19 cellular contexts compared by ENCODE assay signal in genomic region chr12:41334390-41334789, GRCh38.
DNase-seq lines count a peak whose midpoint lies in the region; ATAC-seq, FAIRE-seq and TF ChIP-seq lines count a peak whose summit lies in the region.
"Had no signal": no experiment of that assay in that cellular context is flagged by ENCODE, and none has a peak within 500 bp of the region (broad histone marks: within the 10 kb centered on the region; RNA-seq: fewer than 3 reads in every experiment).

No MANE protein-coding gene starts in this region.

- peaks cover 44% of the 10 kb centered on the region in 2 experiments for H3K4me1 Mint-ChIP-seq in H9
- H3K4me1 Mint-ChIP-seq in WTC11 = peaks cover 46% of the 10 kb centered on the region

- no peak overlapping the region for H4K5ac ChIP-seq in H9 (ENCODE audit: insufficient read length, low read depth, low read length)

- no peak overlapping the region for H2BK120ac ChIP-seq in H9 (ENCODE audit: low read depth, low read length, poor library complexity, severe bottlenecking)

- H3K27me3 Mint-ChIP-seq in H9 (ENCODE audit: low read depth) = no peaks in the 10 kb centered on the region
- no peaks in the 10 kb centered on the region for H3K27me3 Mint-ChIP-seq in WTC11 (ENCODE audit: low read depth)

- H2BK15ac ChIP-seq in H9 (ENCODE audit: low read depth, low read length) = no peak overlapping the region

- no peak overlapping the region for H2BK20ac ChIP-seq in H9 (ENCODE audit: low read depth, low read length, poor library complexity, severe bottlenecking)

- H3K23me2 ChIP-seq in H9 (ENCODE audit: insufficient read length, low read depth, low read length, poor library complexity, severe bottlenecking) = no peaks in the 10 kb centered on the region

- no peak overlapping the region for H3K4me3 Mint-ChIP-seq in H9
- H3K4me3 Mint-ChIP-seq in WTC11 = peak overlapping the region; percentile 43
- H3K4me3 Mint-ChIP-seq: CD8-positive, alpha-beta T cell had no signal

- H3K27me3 ChIP-seq in H9 (ENCODE audit: insufficient read depth, low read length) (no peaks in the 10 kb centered on the region), neural cell (ENCODE audit: insufficient read depth, low read depth, low read length) (no peaks in the 10 kb centered on the region)
- H3K27me3 ChIP-seq: BLaER1 treated with 17β-estradiol and CSF1 and Interleukin-3, amounts not matched to agents 10 nM and 100 nM; MG63 had no signal

- no peak overlapping the region for H3T11ph ChIP-seq in H9 (ENCODE audit: low read length)

- H3F3A ChIP-seq in neural cell (ENCODE audit: insufficient read depth, low read length, poor library complexity, severe bottlenecking) = no peaks in the 10 kb centered on the region

- no peak for FAIRE-seq in D721Med (lab: Jason Lieb, UNC)

- TF ChIP-seq CTCF in H9 (conservative IDR thresholded peaks at IDR 0.05) (no peak), WTC11 (IDR thresholded peaks at IDR 0.05) (no peak), neural cell (IDR thresholded peaks at IDR 0.05; ENCODE audit: poor library complexity, severe bottlenecking) (no peak), D721Med (IDR thresholded peaks at IDR 0.05; ENCODE audit: insufficient read depth, missing control alignments) (no peak)

- H2BK5ac ChIP-seq in H9 (ENCODE audit: insufficient read length, low read length) = no peak overlapping the region

- POLR2A ChIA-PET in WTC11 (lab: Charles Lee) = interaction anchor here (0.6 to 0.7 kb wide), 2 partner anchors 173 to 924 kb away, joined by 3 to 6 read pairs; no protein-coding TSS in a partner anchor

- H3K27ac ChIP-seq in H9 (ENCODE audit: insufficient read length, low read depth, low read length) (no peak overlapping the region), neural cell (ENCODE audit: low read length) (peak overlapping the region; percentile 77), caudate nucleus (ENCODE audit: low read depth, low read length) (no peak overlapping the region)
- H3K27ac ChIP-seq: BLaER1 treated with 17β-estradiol and CSF1 and Interleukin-3, amounts not matched to agents 10 nM and 100 nM; HL-60; RWPE1 had no signal

- H3K9me3 ChIP-seq in H9 (ENCODE audit: control insufficient read depth, low read depth, low read length) (no peaks in the 10 kb centered on the region), neural cell (ENCODE audit: low read length) (no peaks in the 10 kb centered on the region)
- H3K9me3 ChIP-seq: MG63 had no signal

- no peak overlapping the region for H3K56ac ChIP-seq in H9 (ENCODE audit: insufficient read length, low read depth, low read length)

- no peaks in the 10 kb centered on the region for H3K79me2 ChIP-seq in H9 (ENCODE audit: insufficient read depth, low read length)
- H3K79me2 ChIP-seq in neural cell (replicated peaks; ENCODE audit: insufficient read depth, low read length) = no peaks in the 10 kb centered on the region

- H3K79me1 ChIP-seq in H9 (ENCODE audit: insufficient read depth, low read depth, low read length, poor library complexity, severe bottlenecking) = no peaks in the 10 kb centered on the region

- no peak overlapping the region for H3K9ac ChIP-seq in H9 (ENCODE audit: extremely low read depth, insufficient read length, low read length)
- peak overlapping the region; percentile 6 for H3K9ac ChIP-seq in neural cell (ENCODE audit: low read length)
- H3K9ac ChIP-seq: BLaER1 treated with 17β-estradiol and CSF1 and Interleukin-3, amounts not matched to agents 10 nM and 100 nM had no signal

- H3K9me3 Mint-ChIP-seq in H9 (peaks cover 0 to 7% of the 10 kb centered on the region in 2 experiments; a peak in 3 of 5 replicates), WTC11 (peaks cover 28% of the 10 kb centered on the region)
- H3K9me3 Mint-ChIP-seq: CD8-positive, alpha-beta T cell had no signal

- no peak for DNase-seq in H9
- peak; percentile 75 for DNase-seq in NCI-H82 treated with DMSO at 0.1 percent for 48 hours (lab: John Stamatoyannopoulos, UW; ENCODE audit: unreplicated experiment)
- DNase-seq in WTC11 (ENCODE audit: low spot score) = no peak
- DNase-seq in caudate nucleus (lab: John Stamatoyannopoulos, UW) = no peak
- no peak for DNase-seq in D721Med (ENCODE audit: insufficient read length, low spot score)
- DNase-seq in DMS79 (lab: John Stamatoyannopoulos, UW) = no peak
- DNase-seq in OCI-M2 (lab: John Stamatoyannopoulos, UW; ENCODE audit: unreplicated experiment) = no peak
- DNase-seq: CD8-positive, alpha-beta T cell; DMS79 treated with DMSO at 0.1 percent for 48 hours; Kasumi-1; MG63; NCI-H1048; NCI-H1436 treated with DMSO at 0.1 percent for 48 hours; NCI-H2081; PC-3 had no signal

- H2AFZ ChIP-seq in H9 (ENCODE audit: low read length) (no peak overlapping the region), neural cell (ENCODE audit: low read depth, low read length) (no peak overlapping the region)

- no peak overlapping the region for H3K18ac ChIP-seq in H9 (ENCODE audit: insufficient read length, low read depth, low read length)

- CTCF ChIA-PET in WTC11 (lab: Charles Lee) = interaction anchor here (0.7 kb wide), 1 partner anchor 364 kb away, joined by 3 read pairs; no protein-coding TSS in a partner anchor

- H3K9me2 ChIP-seq in neural cell (ENCODE audit: insufficient read depth, low read length) = no peaks in the 10 kb centered on the region

- no peak overlapping the region for H3K4ac ChIP-seq in H9 (ENCODE audit: low read depth, low read length)

- peaks cover 0 to 9% (median 6%) of the 10 kb centered on the region in 3 experiments; a peak in 6 of 7 replicates for H3K36me3 Mint-ChIP-seq in H9 (ENCODE audit: insufficient read depth in 1 of 3, low read depth in 3 of 3)
- peaks cover 6% of the 10 kb centered on the region for H3K36me3 Mint-ChIP-seq in WTC11
- H3K36me3 Mint-ChIP-seq: CD8-positive, alpha-beta T cell had no signal

- TF ChIP-seq EP300 in neural cell (conservative IDR thresholded peaks at IDR 0.05; ENCODE audit: poor library complexity, severe bottlenecking) = peak; percentile 92

- no peak overlapping the region for H3K14ac ChIP-seq in H9 (ENCODE audit: insufficient read depth, low read length)

- no peak overlapping the region for H3K4me2 ChIP-seq in H9 (ENCODE audit: insufficient read depth, insufficient read length, low read length)
- H3K4me2 ChIP-seq in neural cell (ENCODE audit: low read length) = no peak overlapping the region
- H3K4me2 ChIP-seq: BLaER1 treated with 17β-estradiol and CSF1 and Interleukin-3, amounts not matched to agents 10 nM and 100 nM had no signal

- H3K4me3 ChIP-seq in neural cell (ENCODE audit: low read length) = peak overlapping the region; percentile 3
- H3K4me3 ChIP-seq: BLaER1 treated with 17β-estradiol and CSF1 and Interleukin-3, amounts not matched to agents 10 nM and 100 nM; MG63 had no signal

- H3K27ac Mint-ChIP-seq in H9 (peak overlapping the region in 2 of 3 experiments; percentile 18 to 93; a peak in 2 of 7 replicates), WTC11 (peak overlapping the region; percentile 75; the same call in 1 of the 2 replicates)
- H3K27ac Mint-ChIP-seq: CD8-positive, alpha-beta T cell had no signal

- no peak overlapping the region for H4K8ac ChIP-seq in H9 (replicated peaks; ENCODE audit: insufficient read length, low read depth, low read length)

- peaks cover 3% of the 10 kb centered on the region for H3K4me1 ChIP-seq in H9 (ENCODE audit: insufficient read depth, low read length)

- no peak overlapping the region for H2BK12ac ChIP-seq in H9 (ENCODE audit: insufficient read length, low read depth, low read length)

- no peak overlapping the region for H2AK5ac ChIP-seq in H9 (ENCODE audit: insufficient read length, low read length)

- no peaks in the 10 kb centered on the region for H3K36me3 ChIP-seq in neural cell (ENCODE audit: insufficient read depth, low read length)
- H3K36me3 ChIP-seq: BLaER1 treated with 17β-estradiol and CSF1 and Interleukin-3, amounts not matched to agents 10 nM and 100 nM; MG63 had no signal

- H3K23ac ChIP-seq in H9 (ENCODE audit: insufficient read length, low read depth, low read length) = no peak overlapping the region

- ATAC-seq in WTC11 = no peak
- ATAC-seq: CD8-positive, alpha-beta T cell; PC-3 had no signal

- H4K91ac ChIP-seq in H9 (ENCODE audit: insufficient read length, low read depth, low read length) = no peak overlapping the region

- H4K20me1 ChIP-seq in H9 (ENCODE audit: control insufficient read depth, insufficient read depth, insufficient read length) (no peaks in the 10 kb centered on the region), neural cell (ENCODE audit: insufficient read depth) (no peaks in the 10 kb centered on the region)
- H4K20me1 ChIP-seq: BLaER1 treated with 17β-estradiol and CSF1 and Interleukin-3, amounts not matched to agents 10 nM and 100 nM had no signal

- no CpG with 5 or more reads among the region's 1 CpG for WGBS in H9 (ENCODE audit: extremely low coverage, insufficient read length, low lambda C conversion rate)

- no peak for TF ChIP-seq RAD21 in neural cell (conservative IDR thresholded peaks at IDR 0.05)

TF ChIP-seq in neural cell, 6 proteins besides CTCF, POLR2A, EP300 and RAD21:
- TF ChIP-seq TAF1 (IDR thresholded peaks at IDR 0.05; ENCODE audit: low read depth) (no peak), POLR2AphosphoS5 (IDR thresholded peaks at IDR 0.05) (peak; percentile 57)
